ENCODE assay signal across 11 cellular contexts in genomic region chr2:25253153-25253617, GRCh38.
DNase-seq lines count a peak whose midpoint lies in the region; ATAC-seq, FAIRE-seq and TF ChIP-seq lines count a peak whose summit lies in the region.
"Had no signal": no experiment of that assay in that cellular context is flagged by ENCODE, and none has a peak within 500 bp of the region (broad histone marks: within the 10 kb centered on the region; RNA-seq: fewer than 3 reads in every experiment).

No MANE protein-coding gene starts in this region.

- 90% methylated on average over 11 of the region's 11 CpGs for WGBS in A549 (ENCODE audit: missing lambda C conversion rate)
- WGBS in ectodermal cell, 2 experiments, result 71 to 73% methylated on average over 11 of the region's 11 CpGs

- peaks cover 13% of the 10 kb centered on the region for H3K27me3 Mint-ChIP-seq in nephron progenitor cell (ENCODE audit: low read depth, poor library complexity)

- POLR2A ChIA-PET in A549 (lab: Yijun Ruan, JAX), result interaction anchor here (1.5 kb wide), 1 partner anchor 13 kb away, joined by 7 read pairs; no protein-coding TSS in a partner anchor

- H3K27ac Mint-ChIP-seq in nephron progenitor cell, result peak overlapping the region; percentile 92

- H3K36me3 Mint-ChIP-seq in nephron progenitor cell (ENCODE audit: low read depth), result peaks cover 45% of the 10 kb centered on the region

- H3K4me1 ChIP-seq in A549 (peaks cover 18% of the 10 kb centered on the region; the same call in 2 of the 3 replicates), ectodermal cell (ENCODE audit: control insufficient read depth, insufficient read depth, low read length) (peaks cover 42% of the 10 kb centered on the region)

- peak overlapping the region; percentile 80 for H3K4me3 Mint-ChIP-seq in nephron progenitor cell

- CTCF ChIA-PET in A549 (lab: Yijun Ruan, JAX), result interaction anchor here (1.1 to 1.4 kb wide), 2 partner anchors 10 to 24 kb away, joined by 3 to 4 read pairs; no protein-coding TSS in a partner anchor

- peaks cover 47% of the 10 kb centered on the region for H3K36me3 ChIP-seq in KOPT-K1 (ENCODE audit: insufficient read depth, low read length)
- peaks cover under 1% of the 10 kb centered on the region for H3K36me3 ChIP-seq in ectodermal cell (ENCODE audit: control insufficient read depth, insufficient read depth, low read length)

- no peak for FAIRE-seq in A549 (lab: Jason Lieb, UNC)

- H3K9me3 ChIP-seq in A549 (no peaks in the 10 kb centered on the region), KOPT-K1 (ENCODE audit: insufficient read depth, low read length, poor library complexity, severe bottlenecking) (no peaks in the 10 kb centered on the region), ectodermal cell (ENCODE audit: control insufficient read depth, low read length) (no peaks in the 10 kb centered on the region)

- ATAC-seq in A549 (no peak), GM18858 (IDR thresholded peaks at IDR 0.05; ENCODE audit: unreplicated experiment) (no peak), HG03097 (IDR thresholded peaks at IDR 0.05; ENCODE audit: low FRiP score, unreplicated experiment) (no peak)

- no peak for TF ChIP-seq RAD21 in A549 (conservative IDR thresholded peaks at IDR 0.05 in 1 of 2, IDR thresholded peaks at IDR 0.05 in 1 of 2)

- TF ChIP-seq CTCF in A549 (IDR thresholded peaks at IDR 0.05) (no peak), nephron progenitor cell (IDR thresholded peaks at IDR 0.05) (no peak)

- H3K4me3 ChIP-seq in A549, result no peak overlapping the region
- peak overlapping the region; percentile 62 for H3K4me3 ChIP-seq in ectodermal cell (ENCODE audit: insufficient read depth, low read depth, low read length)

- peaks cover 6% of the 10 kb centered on the region for H3K9me3 Mint-ChIP-seq in nephron progenitor cell

- no peak for TF ChIP-seq EP300 in A549 (IDR thresholded peaks at IDR 0.05)

- H3K27ac ChIP-seq in A549 (peak overlapping the region in 1 of 2 experiments; percentile 87; a peak in 4 of 6 replicates), KOPT-K1 (ENCODE audit: low read depth, low read length, poor library complexity, severe bottlenecking) (peak overlapping the region; percentile 97), ectodermal cell (ENCODE audit: insufficient read depth, low read depth, low read length, poor library complexity, severe bottlenecking) (no peak overlapping the region)

- TF ChIP-seq POLR2A in A549 (IDR thresholded peaks at IDR 0.05; ENCODE audit: low read length), result no peak

- DNase-seq in A549 (ENCODE audit: low read depth in 1 of 2, low spot score in 1 of 2), result no peak
- DNase-seq in nephron progenitor cell, result no peak
- no peak for DNase-seq in NCI-H2171 (lab: John Stamatoyannopoulos, UW)
- DNase-seq in NCI-H748 (lab: John Stamatoyannopoulos, UW; ENCODE audit: unreplicated experiment), result no peak
- DNase-seq: amniotic stem cell; DMS79 treated with DMSO at 0.1 percent for 48 hours; stimulated activated CD4-positive, alpha-beta T cell treated with anti-CD3 and anti-CD28 coated beads, Interleukin-4, amount 100 ng/mL, for 4 hours had no signal

- H3K27me3 ChIP-seq in ectodermal cell (ENCODE audit: control insufficient read depth, insufficient read depth, low read length, poor library complexity, severe bottlenecking), result no peaks in the 10 kb centered on the region

- H3K4me2 ChIP-seq in A549, result peak overlapping the region; percentile 99; the same call in 2 of the 3 replicates

- H3K4me1 Mint-ChIP-seq in nephron progenitor cell, result peaks cover 80% of the 10 kb centered on the region

TF ChIP-seq in A549, 52 proteins besides CTCF, POLR2A, EP300 and RAD21:
- TF ChIP-seq MAZ (IDR thresholded peaks at IDR 0.05; ENCODE audit: borderline replicate concordance, low read depth, low read length), result no peak
- no peak for TF ChIP-seq HEYL (CRISPR knock-in tag; IDR thresholded peaks at IDR 0.05)
- TF ChIP-seq MAFK (IDR thresholded peaks at IDR 0.05; ENCODE audit: partially characterized antibody), result no peak
- TF ChIP-seq HOXB13 (CRISPR knock-in tag; IDR thresholded peaks at IDR 0.05; ENCODE audit: low read depth), result no peak
- no peak for TF ChIP-seq KDM1A (IDR thresholded peaks at IDR 0.05; ENCODE audit: low read depth)
- TF ChIP-seq NPAS2 (CRISPR knock-in tag; IDR thresholded peaks at IDR 0.05; ENCODE audit: borderline replicate concordance), result no peak
- no peak for TF ChIP-seq MYC (IDR thresholded peaks at IDR 0.05; ENCODE audit: borderline replicate concordance, low read length)
- no peak for TF ChIP-seq CBX8 (IDR thresholded peaks at IDR 0.05)
- TF ChIP-seq POLR2AphosphoS2 (conservative IDR thresholded peaks at IDR 0.05; ENCODE audit: low read length), result no peak
- TF ChIP-seq, protein P1, sequence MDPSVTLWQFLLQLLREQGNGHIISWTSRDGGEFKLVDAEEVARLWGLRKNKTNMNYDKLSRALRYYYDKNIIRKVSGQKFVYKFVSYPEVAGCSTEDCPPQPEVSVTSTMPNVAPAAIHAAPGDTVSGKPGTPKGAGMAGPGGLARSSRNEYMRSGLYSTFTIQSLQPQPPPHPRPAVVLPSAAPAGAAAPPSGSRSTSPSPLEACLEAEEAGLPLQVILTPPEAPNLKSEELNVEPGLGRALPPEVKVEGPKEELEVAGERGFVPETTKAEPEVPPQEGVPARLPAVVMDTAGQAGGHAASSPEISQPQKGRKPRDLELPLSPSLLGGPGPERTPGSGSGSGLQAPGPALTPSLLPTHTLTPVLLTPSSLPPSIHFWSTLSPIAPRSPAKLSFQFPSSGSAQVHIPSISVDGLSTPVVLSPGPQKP (IDR thresholded peaks at IDR 0.05; ENCODE audit: low read depth, low read length), result no peak
- TF ChIP-seq HOXA7 (CRISPR knock-in tag; IDR thresholded peaks at IDR 0.05), result no peak
- TF ChIP-seq GATA3 (IDR thresholded peaks at IDR 0.05; ENCODE audit: borderline replicate concordance), result no peak
- no peak for TF ChIP-seq TFCP2L1 (CRISPR knock-in tag; IDR thresholded peaks at IDR 0.05)
- TF ChIP-seq FOSL2 (IDR thresholded peaks at IDR 0.05), result no peak
- no peak for TF ChIP-seq FOSL2 (CRISPR knock-in tag; IDR thresholded peaks at IDR 0.05)
- TF ChIP-seq ZSCAN20 (CRISPR knock-in tag; IDR thresholded peaks at IDR 0.05), result no peak
